In the genomic region with DNA sequence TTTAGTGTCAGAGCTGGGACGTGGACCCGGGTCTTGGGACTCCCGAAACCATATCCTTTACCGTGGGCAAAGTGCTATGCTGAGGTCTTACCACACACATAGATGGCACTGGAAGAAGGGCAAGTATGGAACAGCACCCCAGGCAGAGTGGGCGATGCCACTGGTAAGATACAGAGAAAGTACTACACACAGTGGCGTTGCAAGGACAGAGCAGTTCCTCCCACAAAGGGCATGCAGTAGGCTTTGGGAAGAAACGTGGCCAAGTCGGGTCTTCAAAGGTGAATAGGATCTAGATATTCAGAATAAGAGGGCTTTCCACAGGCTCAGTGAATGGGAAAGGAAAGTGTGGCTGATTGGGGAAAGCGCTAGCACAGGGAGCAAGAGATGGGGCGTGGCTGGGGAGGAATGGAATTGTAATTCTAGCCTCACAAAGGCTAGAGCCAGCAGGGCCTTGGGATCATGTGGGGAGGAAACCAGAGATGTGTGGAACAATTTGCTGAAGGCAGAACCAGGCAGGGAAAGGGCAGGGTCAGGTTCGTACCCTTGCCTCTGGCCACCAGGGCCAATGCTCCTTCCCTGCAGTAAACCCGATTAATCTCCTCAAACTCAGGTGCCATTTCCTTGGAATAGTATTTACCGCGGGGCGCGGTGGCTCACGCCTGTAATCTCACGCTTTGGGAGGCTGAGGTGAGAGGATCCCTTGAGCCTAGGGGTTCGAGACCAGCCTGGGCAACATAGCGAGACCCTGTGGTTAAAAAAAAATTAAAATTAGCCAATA, we compare ENCODE assay signal across 8 cellular contexts. TPM values are rescaled to one million over a fixed set of nuclear protein-coding genes. Genes with fewer than 3 reads are reported as not detected.
DNase-seq lines count a peak whose midpoint lies in the region; ATAC-seq and TF ChIP-seq lines count a peak whose summit lies in the region.

No MANE protein-coding gene starts in this region.

- H3K36me3 Mint-ChIP-seq in CD14-positive monocyte = no peaks in the 10 kb centered on the region

- no peak for ATAC-seq in left lobe of liver

- H3K79me2 ChIP-seq in KMS-11 (ENCODE audit: insufficient read depth, low read depth) = no peaks in the 10 kb centered on the region

- H3K4me1 Mint-ChIP-seq in CD14-positive monocyte = peaks cover 72% of the 10 kb centered on the region

- peak overlapping the region; percentile 79; the same call in 1 of the 2 replicates for H3K4me2 ChIP-seq in KMS-11

- peaks cover 0 to 4% (median 0%) of the 10 kb centered on the region in 3 donors for H3K27me3 Mint-ChIP-seq in CD14-positive monocyte (ENCODE audit: low read depth in 3 of 3)

- TF ChIP-seq CTCF in CD14-positive monocyte (IDR thresholded peaks at IDR 0.05) (no peak), KMS-11 (conservative IDR thresholded peaks at IDR 0.05; ENCODE audit: low read depth, low read length) (no peak), stomach (IDR thresholded peaks at IDR 0.05) (no peak)

- H3K9me3 Mint-ChIP-seq in CD14-positive monocyte = no peaks in the 10 kb centered on the region

- DNase-seq in CD14-positive monocyte (ENCODE audit: low spot score) = no peak
- DNase-seq in astrocyte of the hippocampus (ENCODE audit: low read depth, low spot score) = peak; percentile 45
- peak; percentile 71 for DNase-seq in iris pigment epithelial cell (ENCODE audit: low read depth)
- DNase-seq in stomach = peak; percentile 66
- DNase-seq in left lobe of liver (ENCODE audit: low spot score) = no peak
- DNase-seq in activated CD4-positive, alpha-beta T cell treated with anti-CD3 and anti-CD28 coated beads for 4 hours = no peak
- no peak for DNase-seq in kidney tubule cell (ENCODE audit: low spot score)

- H3K4me3 ChIP-seq in KMS-11 (IDR thresholded peaks at IDR 0.05; ENCODE audit: insufficient read depth, low read depth, low read length) (no peak overlapping the region), stomach (peak overlapping the region in 3 of 4 donors; percentile 46 to 61 (median 59))

- H3K27ac ChIP-seq in KMS-11 = peak overlapping the region; percentile 94; the same call in 1 of the 2 replicates
- peak overlapping the region; percentile 98 to 99 (median 99) for H3K27ac ChIP-seq in stomach

- peak overlapping the region; percentile 99; the same call in 1 of the 2 replicates for H3K9ac ChIP-seq in KMS-11

- H3K4me1 ChIP-seq in KMS-11 (ENCODE audit: low read depth, poor library complexity, severe bottlenecking) (peaks cover 57% of the 10 kb centered on the region), stomach (peaks cover 18 to 48% (median 33%) of the 10 kb centered on the region in 4 donors)

- H3K36me3 ChIP-seq in KMS-11 (ENCODE audit: insufficient read depth) = no peaks in the 10 kb centered on the region
- no peaks in the 10 kb centered on the region for H3K36me3 ChIP-seq in stomach

- peak overlapping the region; percentile 86 to 96 for H3K4me3 Mint-ChIP-seq in CD14-positive monocyte

- H3K9me3 ChIP-seq in stomach = no peaks in the 10 kb centered on the region

- H3K27me3 ChIP-seq in KMS-11 (ENCODE audit: insufficient read depth, low read depth) (no peaks in the 10 kb centered on the region), stomach (no peaks in the 10 kb centered on the region)

- no peaks in the 10 kb centered on the region for H4K20me1 ChIP-seq in KMS-11 (ENCODE audit: insufficient read depth)

- peak overlapping the region; percentile 100 for H3K27ac Mint-ChIP-seq in CD14-positive monocyte

- H2AFZ ChIP-seq in KMS-11 (ENCODE audit: low read depth) = peak overlapping the region; percentile 93

- WGBS in stomach, 5 donors = 42 to 56% (median 49%) methylated on average over 18 to 20 of the region's 20 CpGs

- intact Hi-C loops in CD14-positive monocyte (cut with micrococcal nuclease) (loop anchor here in 1 of 2 donors (2.0 kb wide), 1 partner anchor 32 kb away; no protein-coding TSS in a partner anchor), stomach (cut with DNase I; ENCODE audit: low total_unique reads) (no loop called here)

- no peak for TF ChIP-seq EP300 in stomach (IDR thresholded peaks at IDR 0.05)

- no peak for TF ChIP-seq POLR2A in stomach (IDR thresholded peaks at IDR 0.05)

RNA-seq across cellular contexts. Expression of a gene that starts 36.0 kb away (rescaled TPM):
- polyA plus RNA-seq in CD14-positive monocyte (100 to 1,000 TPM; 178 to 194 TPM), stomach (100 to 1,000 TPM; 199 to 296 (median 251) TPM)
- total RNA-seq in stomach (100 to 1,000 TPM in 3 of 5 donors, 10 to 100 TPM in 1, 1 to 10 TPM in 1; 9.3 to 164 (median 120) TPM), left lobe of liver (161 TPM)

Comparison
In these comparisons a context has a peak if more than half of its experiments do, and no peak if none do; other contexts are left out.
1. DNase-seq: peak in astrocyte of the hippocampus (single experiment), iris pigment epithelial cell (single experiment) and stomach (single experiment); none in CD14-positive monocyte (single experiment), left lobe of liver (single experiment), activated CD4-positive, alpha-beta T cell treated with anti-CD3 and anti-CD28 coated beads for 4 hours (0 of 2) and kidney tubule cell (single experiment).